8 cellular contexts compared by ENCODE assay signal in the genomic region with DNA sequence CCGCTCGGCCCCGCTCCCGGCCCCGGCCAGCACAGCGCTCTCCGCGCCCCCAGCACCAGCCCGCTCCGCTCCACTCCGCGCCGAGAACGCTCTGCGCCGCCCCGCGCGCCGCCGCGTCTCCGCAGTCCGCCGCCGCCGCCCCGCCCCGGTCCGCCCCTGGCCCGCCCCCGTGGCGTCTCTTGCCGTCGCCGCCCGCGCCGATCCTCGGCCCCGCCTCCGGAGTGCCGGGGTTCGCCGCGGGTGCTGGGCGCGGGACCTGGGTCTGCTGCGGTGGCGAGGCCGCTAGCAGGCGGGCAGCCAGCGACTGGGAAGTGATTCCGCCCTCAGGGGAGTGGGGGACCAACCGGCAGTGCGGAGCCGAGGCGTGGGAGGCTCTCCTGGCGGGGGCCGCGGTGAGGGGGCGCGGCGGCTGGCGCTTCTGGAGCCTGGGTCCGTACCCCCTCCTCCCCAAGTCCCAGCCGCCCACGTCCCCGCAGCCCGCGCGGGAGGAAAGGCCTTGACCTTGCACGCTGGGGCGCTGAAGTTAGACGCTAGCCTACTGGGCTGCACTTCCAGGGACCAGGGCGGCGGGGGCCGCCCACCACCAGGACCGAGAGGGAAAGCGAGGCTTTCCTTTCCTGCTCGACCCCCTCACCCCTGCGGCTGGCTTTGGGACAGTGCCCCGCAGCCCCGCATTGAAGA. TPM values are rescaled to one million over a fixed set of nuclear protein-coding genes. Genes with fewer than 3 reads are reported as not detected.
DNase-seq lines count a peak whose midpoint lies in the region; ATAC-seq, FAIRE-seq and TF ChIP-seq lines count a peak whose summit lies in the region.

A gene with protein sequence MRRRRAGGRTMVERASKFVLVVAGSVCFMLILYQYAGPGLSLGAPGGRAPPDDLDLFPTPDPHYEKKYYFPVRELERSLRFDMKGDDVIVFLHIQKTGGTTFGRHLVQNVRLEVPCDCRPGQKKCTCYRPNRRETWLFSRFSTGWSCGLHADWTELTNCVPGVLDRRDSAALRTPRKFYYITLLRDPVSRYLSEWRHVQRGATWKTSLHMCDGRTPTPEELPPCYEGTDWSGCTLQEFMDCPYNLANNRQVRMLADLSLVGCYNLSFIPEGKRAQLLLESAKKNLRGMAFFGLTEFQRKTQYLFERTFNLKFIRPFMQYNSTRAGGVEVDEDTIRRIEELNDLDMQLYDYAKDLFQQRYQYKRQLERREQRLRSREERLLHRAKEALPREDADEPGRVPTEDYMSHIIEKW (minus strand): TSS at position 93 of the 681 bp plus-strand sequence. CDS start 305 bp downstream, outside the sequence.

- peak within 1 kb of the TSS; percentile 37 for H3K9ac ChIP-seq in endothelial cell of umbilical vein (replicated peaks; ENCODE audit: extremely low read depth, insufficient read depth, low read length)

- FAIRE-seq in endothelial cell of umbilical vein (lab: Jason Lieb, UNC) = peak; percentile 78

- ATAC-seq in GM19438 (IDR thresholded peaks at IDR 0.05; ENCODE audit: low read depth, unreplicated experiment) (peak; percentile 63), HG03571 (IDR thresholded peaks at IDR 0.05; ENCODE audit: unreplicated experiment) (peak; percentile 59)

- POLR2A ChIA-PET in CD8-positive, alpha-beta memory T cell (lab: Charles Lee) = interaction anchor here (0.5 kb wide), 1 partner anchor 56 kb away, joined by 4 read pairs; no protein-coding TSS in a partner anchor
- POLR2A ChIA-PET in endothelial cell of umbilical vein (lab: Charles Lee) = no interaction called here

- peak within 1 kb of the TSS; percentile 78 to 92 (median 82) for H3K4me3 Mint-ChIP-seq in CD8-positive, alpha-beta memory T cell

- H3K4me2 ChIP-seq in endothelial cell of umbilical vein (ENCODE audit: insufficient read depth, low read length) = peak within 1 kb of the TSS; percentile 83

- peak within 1 kb of the TSS in 4 of 8 donors; percentile 17 to 79 (median 49) for H3K27ac Mint-ChIP-seq in CD8-positive, alpha-beta memory T cell

- H3K9me1 ChIP-seq in endothelial cell of umbilical vein (replicated peaks; ENCODE audit: control insufficient read depth, extremely low read depth, insufficient read depth, low read length) = no peaks in the 10 kb centered on the region

- no TSS peak for BruUV-seq in endothelial cell of umbilical vein (replicated peaks; lab: Mats Ljungman, UMichigan)

- H3K4me1 ChIP-seq in CD8-positive, alpha-beta memory T cell (ENCODE audit: insufficient read depth, low read length) = peaks cover 27% of the 10 kb centered on the region
- H3K4me1 ChIP-seq in endothelial cell of umbilical vein (ENCODE audit: control insufficient read depth, extremely low read depth, insufficient read depth, low read length) = peaks cover 11% of the 10 kb centered on the region

- peak; percentile 45 for TF ChIP-seq POLR2A in endothelial cell of umbilical vein (IDR thresholded peaks at IDR 0.05; ENCODE audit: low read depth, low read length)

- H3K9me3 ChIP-seq in CD8-positive, alpha-beta memory T cell (ENCODE audit: low read length) = no peaks in the 10 kb centered on the region
- H3K9me3 ChIP-seq in endothelial cell of umbilical vein (replicated peaks; ENCODE audit: control insufficient read depth, insufficient read depth, low read length) = no peaks in the 10 kb centered on the region

- TF ChIP-seq CTCF in endothelial cell of umbilical vein (IDR thresholded peaks at IDR 0.05; ENCODE audit: extremely low read depth in 1 of 2, insufficient read depth in 1 of 2, low read depth in 1 of 2, low read length in 2 of 2) = no peak

- H3K27me3 Mint-ChIP-seq in CD8-positive, alpha-beta memory T cell = peaks cover 0 to 5% of the 10 kb centered on the region in 2 donors

- CTCF ChIA-PET in CD8-positive, alpha-beta memory T cell (lab: Charles Lee) = no interaction called here
- CTCF ChIA-PET in endothelial cell of umbilical vein (lab: Charles Lee) = interaction anchor here (2.8 kb wide), 1 partner anchor 140 kb away, joined by 16 read pairs; no protein-coding TSS in a partner anchor

- H3K4me3 ChIP-seq in CD8-positive, alpha-beta memory T cell (ENCODE audit: low read length) = peak within 1 kb of the TSS; percentile 60
- H3K4me3 ChIP-seq in endothelial cell of umbilical vein (replicated peaks in 1 of 3; ENCODE audit: insufficient read depth in 1 of 3, low read depth in 1 of 3, low read length in 3 of 3) = peak within 1 kb of the TSS; percentile 56 to 67 (median 58)

- peaks cover 0 to 2% (median 0%) of the 10 kb centered on the region in 3 donors for H3K36me3 Mint-ChIP-seq in CD8-positive, alpha-beta memory T cell

- H4K20me1 ChIP-seq in endothelial cell of umbilical vein (replicated peaks; ENCODE audit: control insufficient read depth, extremely low read depth, insufficient read depth, low read length) = no peaks in the 10 kb centered on the region

- no peaks in the 10 kb centered on the region for H3K36me3 ChIP-seq in CD8-positive, alpha-beta memory T cell (ENCODE audit: insufficient read depth, low read length)
- no peaks in the 10 kb centered on the region for H3K36me3 ChIP-seq in endothelial cell of umbilical vein (ENCODE audit: control insufficient read depth in 2 of 2, extremely low read depth in 1 of 2, insufficient read depth in 2 of 2, low read length in 2 of 2)

- dilution Hi-C loops in endothelial cell of umbilical vein (cut with MboI; ENCODE audit: extremely low pct_ligation_motif_present, low sequenced_read_pairs) = no loop called here

- peak; percentile 79 to 89 (median 85) for DNase-seq in CD8-positive, alpha-beta memory T cell
- DNase-seq in OCI-M1 (lab: John Stamatoyannopoulos, UW) = peak; percentile 87
- peak; percentile 86 for DNase-seq in activated T-cell treated with anti-CD3 and anti-CD28 coated beads for 1 hour (ENCODE audit: low read depth)
- peak; percentile 73 for DNase-seq in endothelial cell of umbilical vein (ENCODE audit: low read depth, low spot score)
- peak; percentile 67 for DNase-seq in middle frontal gyrus (ENCODE audit: extremely low spot score, low spot score)
- peak; percentile 73 to 85 for DNase-seq in stimulated activated CD8-positive, alpha-beta memory T cell treated with anti-CD3 and anti-CD28 coated beads, Interleukin-2, amount 100 ng/mL, for 1 hour (ENCODE audit: low read depth in 2 of 2)

- H3K9me3 Mint-ChIP-seq in CD8-positive, alpha-beta memory T cell = no peaks in the 10 kb centered on the region

- no peak within 1 kb of the TSS for H3K27ac ChIP-seq in CD8-positive, alpha-beta memory T cell (ENCODE audit: low read depth, low read length)
- no peak within 1 kb of the TSS for H3K27ac ChIP-seq in endothelial cell of umbilical vein (ENCODE audit: insufficient read depth, low read depth, low read length)

- peaks cover 30 to 56% (median 31%) of the 10 kb centered on the region in 3 donors for H3K4me1 Mint-ChIP-seq in CD8-positive, alpha-beta memory T cell

- peaks cover 3% of the 10 kb centered on the region for H3K79me2 ChIP-seq in endothelial cell of umbilical vein (ENCODE audit: control insufficient read depth, insufficient read depth, low read length)

- intact Hi-C loops in endothelial cell of umbilical vein (cut with micrococcal nuclease) = no loop called here

- no peaks in the 10 kb centered on the region for H3K27me3 ChIP-seq in CD8-positive, alpha-beta memory T cell (ENCODE audit: insufficient read depth, low read length, poor library complexity, severe bottlenecking)
- no peaks in the 10 kb centered on the region for H3K27me3 ChIP-seq in endothelial cell of umbilical vein (ENCODE audit: control insufficient read depth in 2 of 2, insufficient read depth in 2 of 2, low read length in 2 of 2)

- H2AFZ ChIP-seq in endothelial cell of umbilical vein (ENCODE audit: low read depth, low read length) = peak within 1 kb of the TSS; percentile 90

TF ChIP-seq in endothelial cell of umbilical vein, 7 proteins besides CTCF, POLR2A, EP300 and RAD21:
- TF ChIP-seq MYC (IDR thresholded peaks at IDR 0.05; ENCODE audit: low read depth, low read length) = no peak
- TF ChIP-seq JUN (IDR thresholded peaks at IDR 0.05; ENCODE audit: borderline replicate concordance, insufficient read depth, insufficient read length, low read depth) = no peak
- TF ChIP-seq EZH2 (IDR thresholded peaks at IDR 0.05; ENCODE audit: borderline replicate concordance, low read depth, low read length, severe bottlenecking) = no peak
- no peak for TF ChIP-seq GATA2 (IDR thresholded peaks at IDR 0.05; ENCODE audit: insufficient read depth, insufficient read length, low read depth, low read length)
- TF ChIP-seq, protein P1, sequence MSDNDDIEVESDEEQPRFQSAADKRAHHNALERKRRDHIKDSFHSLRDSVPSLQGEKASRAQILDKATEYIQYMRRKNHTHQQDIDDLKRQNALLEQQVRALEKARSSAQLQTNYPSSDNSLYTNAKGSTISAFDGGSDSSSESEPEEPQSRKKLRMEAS (IDR thresholded peaks at IDR 0.05; ENCODE audit: insufficient read depth, insufficient read length) = no peak
- TF ChIP-seq POLR2AphosphoS5 (IDR thresholded peaks at IDR 0.05; ENCODE audit: insufficient read depth, low read depth, low read length) = peak; percentile 31

RNA-seq across cellular contexts. Expression of the gene that starts here (rescaled TPM):
- total RNA-seq in CD8-positive, alpha-beta memory T cell = 10 to 100 TPM; 18.0 to 18.2 TPM
- 4.6 TPM for polyA plus RNA-seq in CD8-positive, alpha-beta memory T cell
- 15.4 and 19.4 TPM in 2 replicates for total RNA-seq in endothelial cell of umbilical vein
- 12.8 and 14.9 TPM in 2 replicates for polyA plus RNA-seq in endothelial cell of umbilical vein
- 7.6 and 9.5 TPM in 2 replicates for polyA plus RNA-seq in endothelial cell of umbilical vein (2011; cell fraction: cytosol; rRNA removed)
- polyA plus RNA-seq in endothelial cell of umbilical vein (2011; cell fraction: nucleus; rRNA removed) = 4.9 and 5.6 TPM in 2 replicates
- polyA plus RNA-seq in endothelial cell of umbilical vein (2012) = 15.3 and 19.2 TPM in 2 replicates
- 13.7 and 13.9 TPM in 2 replicates for polyA minus RNA-seq in endothelial cell of umbilical vein
- polyA minus RNA-seq in endothelial cell of umbilical vein (2011; cell fraction: cytosol; rRNA and poly(A)+ RNA removed) = 5.4 TPM
- polyA minus RNA-seq in endothelial cell of umbilical vein (2011; cell fraction: nucleus; rRNA and poly(A)+ RNA removed) = 11.0 and 20.7 TPM in 2 replicates
